ENCODE assay signal across 1 cellular context in genomic region chr6:34791842-34792604, GRCh38.
A peak's percentile ranks its signal among the peaks of the same experiment; 100 is the strongest.
TF ChIP-seq lines count a peak whose summit lies in the region.

A gene with protein sequence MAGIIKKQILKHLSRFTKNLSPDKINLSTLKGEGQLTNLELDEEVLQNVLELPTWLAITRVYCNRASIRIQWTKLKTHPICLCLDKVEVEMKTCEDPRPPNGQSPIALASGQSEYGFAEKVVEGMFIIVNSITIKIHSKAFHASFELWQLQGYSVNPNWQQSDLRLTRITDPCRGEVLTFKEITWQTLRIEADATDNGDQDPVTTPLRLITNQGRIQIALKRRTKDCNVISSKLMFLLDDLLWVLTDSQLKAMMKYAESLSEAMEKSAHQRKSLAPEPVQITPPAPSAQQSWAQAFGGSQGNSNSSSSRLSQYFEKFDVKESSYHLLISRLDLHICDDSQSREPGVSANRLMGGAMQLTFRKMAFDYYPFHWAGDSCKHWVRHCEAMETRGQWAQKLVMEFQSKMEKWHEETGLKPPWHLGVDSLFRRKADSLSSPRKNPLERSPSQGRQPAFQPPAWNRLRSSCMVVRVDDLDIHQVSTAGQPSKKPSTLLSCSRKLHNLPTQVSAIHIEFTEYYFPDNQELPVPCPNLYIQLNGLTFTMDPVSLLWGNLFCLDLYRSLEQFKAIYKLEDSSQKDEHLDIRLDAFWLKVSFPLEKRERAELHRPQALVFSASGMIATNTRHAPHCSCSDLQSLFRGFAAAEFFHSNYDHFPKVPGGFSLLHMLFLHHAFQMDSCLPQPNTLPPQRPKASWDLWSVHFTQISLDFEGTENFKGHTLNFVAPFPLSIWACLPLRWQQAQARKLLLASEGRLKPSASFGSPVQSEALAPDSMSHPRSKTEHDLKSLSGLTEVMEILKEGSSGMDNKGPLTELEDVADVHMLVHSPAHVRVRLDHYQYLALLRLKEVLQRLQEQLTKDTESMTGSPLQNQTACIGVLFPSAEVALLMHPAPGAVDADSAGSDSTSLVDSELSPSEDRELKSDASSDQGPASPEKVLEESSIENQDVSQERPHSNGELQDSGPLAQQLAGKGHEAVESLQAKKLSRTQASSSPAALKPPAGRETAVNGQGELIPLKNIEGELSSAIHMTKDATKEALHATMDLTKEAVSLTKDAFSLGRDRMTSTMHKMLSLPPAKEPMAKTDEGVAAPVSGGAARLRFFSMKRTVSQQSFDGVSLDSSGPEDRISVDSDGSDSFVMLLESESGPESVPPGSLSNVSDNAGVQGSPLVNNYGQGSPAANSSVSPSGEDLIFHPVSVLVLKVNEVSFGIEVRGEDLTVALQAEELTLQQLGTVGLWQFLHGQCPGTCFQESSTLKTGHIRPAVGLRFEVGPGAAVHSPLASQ (N-terminal part only) (plus strand): TSS chr6:34792083. CDS start chr6:34792251, 168 bp downstream.

TF ChIP-seq in GM12878, 131 proteins besides CTCF, POLR2A, EP300 and RAD21 (continued from another document and continues in another):
- TF ChIP-seq SMC3 (IDR thresholded peaks at IDR 0.05; ENCODE audit: borderline replicate concordance, low read length), result no peak
- TF ChIP-seq ZNF24 (IDR thresholded peaks at IDR 0.05), result no peak
- peak; percentile 38; the same call in 1 of the 2 replicates for TF ChIP-seq POLR2AphosphoS2 (IDR thresholded peaks at IDR 0.05; ENCODE audit: low read depth, low read length)
- no peak for TF ChIP-seq CBFB (IDR thresholded peaks at IDR 0.05; ENCODE audit: low read depth)
- TF ChIP-seq, protein P1, sequence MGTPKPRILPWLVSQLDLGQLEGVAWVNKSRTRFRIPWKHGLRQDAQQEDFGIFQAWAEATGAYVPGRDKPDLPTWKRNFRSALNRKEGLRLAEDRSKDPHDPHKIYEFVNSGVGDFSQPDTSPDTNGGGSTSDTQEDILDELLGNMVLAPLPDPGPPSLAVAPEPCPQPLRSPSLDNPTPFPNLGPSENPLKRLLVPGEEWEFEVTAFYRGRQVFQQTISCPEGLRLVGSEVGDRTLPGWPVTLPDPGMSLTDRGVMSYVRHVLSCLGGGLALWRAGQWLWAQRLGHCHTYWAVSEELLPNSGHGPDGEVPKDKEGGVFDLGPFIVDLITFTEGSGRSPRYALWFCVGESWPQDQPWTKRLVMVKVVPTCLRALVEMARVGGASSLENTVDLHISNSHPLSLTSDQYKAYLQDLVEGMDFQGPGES (IDR thresholded peaks at IDR 0.05), result no peak
- 0 out of 2 replicates have a peak, but pooled peaks have one; percentile 21 for TF ChIP-seq SIN3A (IDR thresholded peaks at IDR 0.05; ENCODE audit: low read depth, low read length)
- no peak for TF ChIP-seq CHD4 (IDR thresholded peaks at IDR 0.05)
- TF ChIP-seq, protein P2, sequence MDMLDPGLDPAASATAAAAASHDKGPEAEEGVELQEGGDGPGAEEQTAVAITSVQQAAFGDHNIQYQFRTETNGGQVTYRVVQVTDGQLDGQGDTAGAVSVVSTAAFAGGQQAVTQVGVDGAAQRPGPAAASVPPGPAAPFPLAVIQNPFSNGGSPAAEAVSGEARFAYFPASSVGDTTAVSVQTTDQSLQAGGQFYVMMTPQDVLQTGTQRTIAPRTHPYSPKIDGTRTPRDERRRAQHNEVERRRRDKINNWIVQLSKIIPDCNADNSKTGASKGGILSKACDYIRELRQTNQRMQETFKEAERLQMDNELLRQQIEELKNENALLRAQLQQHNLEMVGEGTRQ (IDR thresholded peaks at IDR 0.05; ENCODE audit: borderline replicate concordance, low read depth, low read length), result no peak
- TF ChIP-seq, protein P3, sequence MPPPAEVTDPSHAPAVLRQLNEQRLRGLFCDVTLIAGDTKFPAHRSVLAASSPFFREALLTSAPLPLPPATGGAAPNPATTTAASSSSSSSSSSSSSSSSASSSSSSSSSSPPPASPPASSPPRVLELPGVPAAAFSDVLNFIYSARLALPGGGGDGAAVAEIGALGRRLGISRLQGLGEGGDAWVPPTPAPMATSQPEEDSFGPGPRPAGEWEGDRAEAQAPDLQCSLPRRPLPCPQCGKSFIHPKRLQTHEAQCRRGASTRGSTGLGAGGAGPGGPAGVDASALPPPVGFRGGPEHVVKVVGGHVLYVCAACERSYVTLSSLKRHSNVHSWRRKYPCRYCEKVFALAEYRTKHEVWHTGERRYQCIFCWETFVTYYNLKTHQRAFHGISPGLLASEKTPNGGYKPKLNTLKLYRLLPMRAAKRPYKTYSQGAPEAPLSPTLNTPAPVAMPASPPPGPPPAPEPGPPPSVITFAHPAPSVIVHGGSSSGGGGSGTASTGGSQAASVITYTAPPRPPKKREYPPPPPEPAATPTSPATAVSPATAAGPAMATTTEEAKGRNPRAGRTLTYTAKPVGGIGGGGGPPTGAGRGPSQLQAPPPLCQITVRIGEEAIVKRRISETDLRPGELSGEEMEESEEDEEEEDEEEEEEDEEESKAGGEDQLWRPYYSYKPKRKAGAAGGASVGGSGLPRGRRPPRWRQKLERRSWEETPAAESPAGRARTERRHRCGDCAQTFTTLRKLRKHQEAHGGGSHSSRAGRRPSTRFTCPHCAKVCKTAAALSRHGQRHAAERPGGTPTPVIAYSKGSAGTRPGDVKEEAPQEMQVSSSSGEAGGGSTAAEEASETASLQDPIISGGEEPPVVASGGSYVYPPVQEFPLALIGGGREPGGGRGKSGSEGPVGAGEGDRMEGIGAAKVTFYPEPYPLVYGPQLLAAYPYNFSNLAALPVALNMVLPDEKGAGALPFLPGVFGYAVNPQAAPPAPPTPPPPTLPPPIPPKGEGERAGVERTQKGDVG (CRISPR knock-in tag; IDR thresholded peaks at IDR 0.05), result no peak
- TF ChIP-seq STAT1 (conservative IDR thresholded peaks at IDR 0.05), result no peak
- TF ChIP-seq, protein P4, sequence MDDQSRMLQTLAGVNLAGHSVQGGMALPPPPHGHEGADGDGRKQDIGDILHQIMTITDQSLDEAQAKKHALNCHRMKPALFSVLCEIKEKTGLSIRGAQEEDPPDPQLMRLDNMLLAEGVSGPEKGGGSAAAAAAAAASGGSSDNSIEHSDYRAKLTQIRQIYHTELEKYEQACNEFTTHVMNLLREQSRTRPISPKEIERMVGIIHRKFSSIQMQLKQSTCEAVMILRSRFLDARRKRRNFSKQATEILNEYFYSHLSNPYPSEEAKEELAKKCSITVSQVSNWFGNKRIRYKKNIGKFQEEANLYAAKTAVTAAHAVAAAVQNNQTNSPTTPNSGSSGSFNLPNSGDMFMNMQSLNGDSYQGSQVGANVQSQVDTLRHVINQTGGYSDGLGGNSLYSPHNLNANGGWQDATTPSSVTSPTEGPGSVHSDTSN (IDR thresholded peaks at IDR 0.05; ENCODE audit: insufficient replicate concordance, low read depth, low read length), result no peak
- TF ChIP-seq NR2C2 (IDR thresholded peaks at IDR 0.05; ENCODE audit: borderline replicate concordance, control insufficient read depth, insufficient read length, low read depth), result no peak
- TF ChIP-seq ETV6 (conservative IDR thresholded peaks at IDR 0.05 in 1 of 2, IDR thresholded peaks at IDR 0.05 in 1 of 2; ENCODE audit: borderline replicate concordance in 1 of 2, low read depth in 1 of 2), result no peak
- TF ChIP-seq MTA2 (IDR thresholded peaks at IDR 0.05; ENCODE audit: low read depth), result no peak; the same call in 1 of the 2 replicates
- peak; percentile 80; the same call in 1 of the 2 replicates for TF ChIP-seq RB1 (IDR thresholded peaks at IDR 0.05; ENCODE audit: borderline replicate concordance)
- no peak for TF ChIP-seq NFIC (IDR thresholded peaks at IDR 0.05; ENCODE audit: low read depth, low read length)
- TF ChIP-seq, protein P5, sequence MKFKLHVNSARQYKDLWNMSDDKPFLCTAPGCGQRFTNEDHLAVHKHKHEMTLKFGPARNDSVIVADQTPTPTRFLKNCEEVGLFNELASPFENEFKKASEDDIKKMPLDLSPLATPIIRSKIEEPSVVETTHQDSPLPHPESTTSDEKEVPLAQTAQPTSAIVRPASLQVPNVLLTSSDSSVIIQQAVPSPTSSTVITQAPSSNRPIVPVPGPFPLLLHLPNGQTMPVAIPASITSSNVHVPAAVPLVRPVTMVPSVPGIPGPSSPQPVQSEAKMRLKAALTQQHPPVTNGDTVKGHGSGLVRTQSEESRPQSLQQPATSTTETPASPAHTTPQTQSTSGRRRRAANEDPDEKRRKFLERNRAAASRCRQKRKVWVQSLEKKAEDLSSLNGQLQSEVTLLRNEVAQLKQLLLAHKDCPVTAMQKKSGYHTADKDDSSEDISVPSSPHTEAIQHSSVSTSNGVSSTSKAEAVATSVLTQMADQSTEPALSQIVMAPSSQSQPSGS (IDR thresholded peaks at IDR 0.05; ENCODE audit: low read length), result no peak
- no peak; the same call in 1 of the 2 replicates for TF ChIP-seq MTA3 (IDR thresholded peaks at IDR 0.05; ENCODE audit: borderline replicate concordance, low read length)
- no peak for TF ChIP-seq RUNX3 (IDR thresholded peaks at IDR 0.05; ENCODE audit: low read length)
- TF ChIP-seq SREBF1 (IDR thresholded peaks at IDR 0.05; ENCODE audit: low read length), result no peak
- TF ChIP-seq RELB (IDR thresholded peaks at IDR 0.05; ENCODE audit: low read depth), result no peak
- TF ChIP-seq TCF12 (IDR thresholded peaks at IDR 0.05; ENCODE audit: low read depth, low read length), result peak; percentile 12; the same call in 1 of the 2 replicates
- no peak for TF ChIP-seq MEF2A (IDR thresholded peaks at IDR 0.05; ENCODE audit: insufficient read depth, low read depth, low read length)
- TF ChIP-seq POLR2AphosphoS5 (IDR thresholded peaks at IDR 0.05; ENCODE audit: low read length), result peak; percentile 77
- TF ChIP-seq SMARCA5 (IDR thresholded peaks at IDR 0.05), result peak; percentile 73; the same call in 1 of the 2 replicates
- peak; percentile 64; the same call in 1 of the 2 replicates for TF ChIP-seq TAF1 (IDR thresholded peaks at IDR 0.05; ENCODE audit: borderline replicate concordance, low read depth, low read length)
- TF ChIP-seq HDAC2 (IDR thresholded peaks at IDR 0.05), result no peak
- no peak for TF ChIP-seq E2F8 (IDR thresholded peaks at IDR 0.05; ENCODE audit: low read depth, partially characterized antibody)
- TF ChIP-seq FOXM1 (IDR thresholded peaks at IDR 0.05; ENCODE audit: low read depth, low read length), result no peak
- no peak for TF ChIP-seq SRF (IDR thresholded peaks at IDR 0.05; ENCODE audit: low read depth in 2 of 2, low read length in 2 of 2)
- TF ChIP-seq ZBTB33 (IDR thresholded peaks at IDR 0.05), result no peak
- no peak for TF ChIP-seq CHD2 (IDR thresholded peaks at IDR 0.05; ENCODE audit: borderline replicate concordance, low read depth, low read length)
- TF ChIP-seq SPI1 (IDR thresholded peaks at IDR 0.05; ENCODE audit: borderline replicate concordance, insufficient read depth, low read depth, low read length), result no peak
- TF ChIP-seq YY1 (IDR thresholded peaks at IDR 0.05; ENCODE audit: low read depth, low read length), result peak; percentile 92
- no peak for TF ChIP-seq ZNF274 (IDR thresholded peaks at IDR 0.05; ENCODE audit: insufficient read depth, insufficient read length)
- TF ChIP-seq WRNIP1 (IDR thresholded peaks at IDR 0.05; ENCODE audit: borderline replicate concordance, low read depth, low read length), result no peak
- TF ChIP-seq MYB (IDR thresholded peaks at IDR 0.05; ENCODE audit: borderline replicate concordance, low read depth, low read length), result no peak
- no peak for TF ChIP-seq POU2F2 (IDR thresholded peaks at IDR 0.05; ENCODE audit: borderline replicate concordance, low read depth, low read length)
- no peak for TF ChIP-seq CHD1 (IDR thresholded peaks at IDR 0.05; ENCODE audit: low read depth, low read length)
- TF ChIP-seq ESRRA (IDR thresholded peaks at IDR 0.05; ENCODE audit: low read length), result no peak
- TF ChIP-seq TARDBP (IDR thresholded peaks at IDR 0.05; ENCODE audit: borderline replicate concordance), result no peak
- TF ChIP-seq FOS (IDR thresholded peaks at IDR 0.05; ENCODE audit: borderline replicate concordance, extremely low read depth, insufficient read length), result no peak
- no peak; the same call in 1 of the 2 replicates for TF ChIP-seq PML (IDR thresholded peaks at IDR 0.05; ENCODE audit: low read length)
- TF ChIP-seq CBX3 (IDR thresholded peaks at IDR 0.05; ENCODE audit: borderline replicate concordance, low read depth), result no peak
- peak; percentile 65 for TF ChIP-seq NR2F1 (conservative IDR thresholded peaks at IDR 0.05)
- TF ChIP-seq ZZZ3 (IDR thresholded peaks at IDR 0.05; ENCODE audit: control insufficient read depth, insufficient read length, low read depth), result no peak
- no peak for TF ChIP-seq BCL11A (IDR thresholded peaks at IDR 0.05; ENCODE audit: low read depth, low read length)
